17 cellular contexts compared by ENCODE assay signal in genomic region chr10:21468086-21468485, GRCh38. TPM values are rescaled to one million over a fixed set of nuclear protein-coding genes. Genes with fewer than 3 reads are reported as not detected.
DNase-seq lines count a peak whose midpoint lies in the region; ATAC-seq, FAIRE-seq and TF ChIP-seq lines count a peak whose summit lies in the region.
"Had no signal": no experiment of that assay in that cellular context is flagged by ENCODE, and none has a peak within 500 bp of the region (broad histone marks: within the 10 kb centered on the region; RNA-seq: fewer than 3 reads in every experiment).

No MANE protein-coding gene starts in this region.

- RAD21 ChIA-PET in HCT116 (lab: Charles Lee; ENCODE audit: low non-redundant PET in 1 of 2, low total read pairs in 2 of 2, uncharacterized antibody in 2 of 2, unreplicated experiment in 2 of 2) = no interaction called here

- H3K4ac ChIP-seq in H1 (replicated peaks; ENCODE audit: insufficient read length, low read depth, low read length) = no peak overlapping the region

- H3K4me3 ChIP-seq in HCT116 (replicated peaks in 1 of 2; ENCODE audit: low read depth in 1 of 2, low read length in 2 of 2) (no peak overlapping the region), H1 (ENCODE audit: extremely low read depth in 1 of 4, insufficient read depth in 2 of 4, low read depth in 3 of 4, low read length in 4 of 4) (no peak overlapping the region), neural progenitor cell (no peak overlapping the region), right cardiac atrium (ENCODE audit: low read length) (no peak overlapping the region), GM23338 (no peak overlapping the region)
- H3K4me3 ChIP-seq: BLaER1 treated with 17β-estradiol and CSF1 and Interleukin-3, amounts not matched to agents 10 nM and 100 nM; GM12878 had no signal

- TF ChIP-seq RAD21 in HCT116 (IDR thresholded peaks at IDR 0.05; ENCODE audit: low read depth) (no peak), H1 (IDR thresholded peaks at IDR 0.05 in 1 of 2, conservative IDR thresholded peaks at IDR 0.05 in 1 of 2; ENCODE audit: low read depth in 2 of 2, low read length in 2 of 2) (no peak)

- no peak overlapping the region for H2BK5ac ChIP-seq in H1 (ENCODE audit: low read depth, low read length)

- H3K79me1 ChIP-seq in H1 (ENCODE audit: low read depth, low read length) = no peaks in the 10 kb centered on the region

- WGBS in H1 (ENCODE audit: extremely low coverage in 1 of 2, insufficient coverage in 1 of 2, insufficient read length in 1 of 2, insufficient replicate concordance in 2 of 2, low coverage in 1 of 2, low lambda C conversion rate in 2 of 2, missing lambda C conversion rate in 1 of 2), 2 experiments = 90% methylated on average over 3 of the region's 3 CpGs; no CpG with 5 or more reads in 1 of the 2 experiments
- WGBS in right cardiac atrium = 96% methylated on average over 3 of the region's 3 CpGs

- H2AK5ac ChIP-seq in H1 (ENCODE audit: low read depth, low read length) = no peak overlapping the region

- H4K91ac ChIP-seq in H1 (replicated peaks; ENCODE audit: insufficient read length, low read length) = no peak overlapping the region

- no peak for FAIRE-seq in H1 (lab: Jason Lieb, UNC)
- FAIRE-seq: GM12878 had no signal

- H3K27me3 ChIP-seq in HCT116 (ENCODE audit: insufficient read depth, low read length) (no peaks in the 10 kb centered on the region), H1 (replicated peaks in 1 of 4; ENCODE audit: control insufficient read depth in 3 of 4, extremely low read depth in 1 of 4, insufficient read depth in 3 of 4, low read length in 3 of 4) (no peaks in the 10 kb centered on the region), neural progenitor cell (no peaks in the 10 kb centered on the region), right cardiac atrium (ENCODE audit: control insufficient read depth, insufficient read depth) (no peaks in the 10 kb centered on the region), GM23338 (ENCODE audit: insufficient read depth) (no peaks in the 10 kb centered on the region)
- H3K27me3 ChIP-seq: BLaER1 treated with 17β-estradiol and CSF1 and Interleukin-3, amounts not matched to agents 10 nM and 100 nM had no signal

- H3K9ac ChIP-seq in HCT116 (ENCODE audit: low read length) = no peak overlapping the region
- no peak overlapping the region for H3K9ac ChIP-seq in H1 (replicated peaks in 1 of 4; ENCODE audit: extremely low read depth in 1 of 4, low read depth in 3 of 4, low read length in 3 of 4)
- H3K9ac ChIP-seq in neural progenitor cell = no peak overlapping the region
- H3K9ac ChIP-seq: BLaER1 treated with 17β-estradiol and CSF1 and Interleukin-3, amounts not matched to agents 10 nM and 100 nM had no signal

- H2BK12ac ChIP-seq in H1 (ENCODE audit: low read depth, low read length) = no peak overlapping the region

- H3K9me3 ChIP-seq in HCT116 (ENCODE audit: control insufficient read depth in 1 of 2, insufficient read depth in 1 of 2, low read depth in 1 of 2, low read length in 2 of 2) (no peaks in the 10 kb centered on the region), H1 (ENCODE audit: insufficient read depth in 2 of 2, low read depth in 1 of 2, low read length in 1 of 2) (no peaks in the 10 kb centered on the region), neural progenitor cell (ENCODE audit: low read depth) (no peaks in the 10 kb centered on the region), right cardiac atrium (ENCODE audit: control insufficient read depth, low read length) (no peaks in the 10 kb centered on the region)
- H3K9me3 ChIP-seq: BLaER1 treated with 17β-estradiol and CSF1 and Interleukin-3, amounts not matched to agents 10 nM and 100 nM had no signal

- CTCF ChIA-PET in HCT116 (lab: Charles Lee) = no interaction called here
- CTCF ChIA-PET in H1 (lab: Charles Lee; ENCODE audit: partially characterized antibody) = interaction anchor here (1.0 kb wide), 1 partner anchor 94 kb away, joined by 7 read pairs; no protein-coding TSS in a partner anchor

- H3K36me3 ChIP-seq in HCT116 (ENCODE audit: control insufficient read depth in 1 of 2, insufficient read depth in 2 of 2, low read length in 2 of 2) (no peaks in the 10 kb centered on the region), H1 (ENCODE audit: control insufficient read depth in 2 of 4, insufficient read depth in 4 of 4, low read length in 3 of 4) (no peaks in the 10 kb centered on the region), neural progenitor cell (no peaks in the 10 kb centered on the region), GM23338 (ENCODE audit: insufficient read depth) (no peaks in the 10 kb centered on the region)
- H3K36me3 ChIP-seq: BLaER1 treated with 17β-estradiol and CSF1 and Interleukin-3, amounts not matched to agents 10 nM and 100 nM had no signal

- H4K5ac ChIP-seq in H1 (ENCODE audit: insufficient read length, low read depth, low read length) = no peak overlapping the region

- H3K23ac ChIP-seq in H1 (ENCODE audit: insufficient read length) = no peak overlapping the region

- H3K27me3 Mint-ChIP-seq in neural progenitor cell (ENCODE audit: insufficient read depth, low read depth) (peaks cover 9% of the 10 kb centered on the region), type B pancreatic cell (no peaks in the 10 kb centered on the region), GM23338 (ENCODE audit: insufficient read depth, low read depth, poor library complexity) (peaks cover 3% of the 10 kb centered on the region)
- H3K27me3 Mint-ChIP-seq: B cell had no signal

- TF ChIP-seq POLR2A in HCT116 (IDR thresholded peaks at IDR 0.05; ENCODE audit: borderline replicate concordance, extremely low read depth, insufficient read depth, insufficient read length) (no peak), H1 (IDR thresholded peaks at IDR 0.05; ENCODE audit: control extremely low read depth in 1 of 2, low read depth in 2 of 2, low read length in 2 of 2) (no peak)

- H2AFZ ChIP-seq in HCT116 (ENCODE audit: low read depth, low read length, poor library complexity, severe bottlenecking) (no peak overlapping the region), H1 (ENCODE audit: low read length) (no peak overlapping the region), neural progenitor cell (replicated peaks) (no peak overlapping the region), GM23338 (no peak overlapping the region)

- ATAC-seq in HCT116 (0 out of 2 replicates have a peak, but pooled peaks have one; percentile 40), right cardiac atrium (no peak), GM23338 (no peak)
- ATAC-seq: CD8-positive, alpha-beta T cell; GM12878 had no signal

- H3K9me3 Mint-ChIP-seq in neural progenitor cell = peaks cover 2% of the 10 kb centered on the region
- no peaks in the 10 kb centered on the region for H3K9me3 Mint-ChIP-seq in type B pancreatic cell
- H3K9me3 Mint-ChIP-seq in GM23338 = no peaks in the 10 kb centered on the region
- H3K9me3 Mint-ChIP-seq: CD8-positive, alpha-beta T cell; HFFc6 had no signal

- H3K36me3 Mint-ChIP-seq in neural progenitor cell (no peaks in the 10 kb centered on the region), type B pancreatic cell (no peaks in the 10 kb centered on the region), GM23338 (ENCODE audit: low read depth) (no peaks in the 10 kb centered on the region)
- H3K36me3 Mint-ChIP-seq: CD8-positive, alpha-beta T cell had no signal

- no peaks in the 10 kb centered on the region for H3K23me2 ChIP-seq in H1 (ENCODE audit: low read depth, low read length)

- TF ChIP-seq EP300 in H1 (IDR thresholded peaks at IDR 0.05; ENCODE audit: borderline replicate concordance in 1 of 2, low read depth in 2 of 2, low read length in 2 of 2) = no peak

- no peak overlapping the region for H3K27ac ChIP-seq in HCT116 (ENCODE audit: low read depth, low read length)
- no peak overlapping the region for H3K27ac ChIP-seq in H1 (ENCODE audit: low read depth, low read length)
- no peak overlapping the region for H3K27ac ChIP-seq in neural progenitor cell
- no peak overlapping the region for H3K27ac ChIP-seq in right cardiac atrium (ENCODE audit: low read length)
- no peak overlapping the region for H3K27ac ChIP-seq in GM23338 (ENCODE audit: low read depth)
- H3K27ac ChIP-seq: BLaER1 treated with 17β-estradiol and CSF1 and Interleukin-3, amounts not matched to agents 10 nM and 100 nM had no signal

- POLR2A ChIA-PET in HCT116 (lab: Charles Lee) (no interaction called here), H1 (lab: Charles Lee; ENCODE audit: partially characterized antibody) (no interaction called here)

- H3K27ac Mint-ChIP-seq in neural progenitor cell = peak overlapping the region; percentile 78
- no peak overlapping the region for H3K27ac Mint-ChIP-seq in type B pancreatic cell
- no peak overlapping the region for H3K27ac Mint-ChIP-seq in GM23338
- H3K27ac Mint-ChIP-seq: B cell; CD8-positive, alpha-beta T cell; HFFc6 had no signal

- H2BK15ac ChIP-seq in H1 (ENCODE audit: low read length) = 0 out of 2 replicates have a peak overlapping the region, but pooled peaks have one; percentile 46

- DNase-seq in HCT116 (ENCODE audit: low read depth, low spot score) (no peak), H1 (ENCODE audit: low read depth in 1 of 2, low spot score in 2 of 2) (no peak), neural progenitor cell (ENCODE audit: low spot score) (no peak), type B pancreatic cell (ENCODE audit: extremely low spot score, unreplicated experiment) (peak; percentile 32), right cardiac atrium (no peak), NCI-H524 (lab: John Stamatoyannopoulos, UW) (no peak), GM23338 (ENCODE audit: low spot score) (no peak)
- DNase-seq: CD8-positive, alpha-beta T cell; DMS 273 treated with DMSO at 0.1 percent for 48 hours; DMS53; DND-41; EL; HCEC 1CT; HFFc6 had no signal

- H3K9me2 ChIP-seq in HCT116 (ENCODE audit: insufficient read depth) (no peaks in the 10 kb centered on the region), GM23338 (ENCODE audit: insufficient read depth) (no peaks in the 10 kb centered on the region)

- no peak overlapping the region; the same call in 1 of the 2 replicates for H4K8ac ChIP-seq in H1 (ENCODE audit: extremely low read depth, insufficient read depth, low read length)

- no peaks in the 10 kb centered on the region for H3K4me1 ChIP-seq in HCT116 (ENCODE audit: control insufficient read depth in 1 of 2, insufficient read depth in 2 of 2, low read length in 2 of 2)
- H3K4me1 ChIP-seq in H1 (replicated peaks in 1 of 4; ENCODE audit: control insufficient read depth in 3 of 4, insufficient read depth in 4 of 4, low read length in 3 of 4) = peaks cover 0 to 6% (median 1%) of the 10 kb centered on the region in 4 experiments; a peak in 2 of 7 replicates
- H3K4me1 ChIP-seq in neural progenitor cell = peaks cover 2% of the 10 kb centered on the region
- no peaks in the 10 kb centered on the region for H3K4me1 ChIP-seq in right cardiac atrium (ENCODE audit: control insufficient read depth, insufficient read depth, low read length)
- H3K4me1 ChIP-seq in GM23338 (ENCODE audit: insufficient read depth) = no peaks in the 10 kb centered on the region
- H3K4me1 ChIP-seq: BLaER1 treated with 17β-estradiol and CSF1 and Interleukin-3, amounts not matched to agents 10 nM and 100 nM had no signal

- H3K18ac ChIP-seq in H1 (ENCODE audit: extremely low read depth, low read length) = no peak overlapping the region

- H3K4me2 ChIP-seq in HCT116 (ENCODE audit: low read length) (no peak overlapping the region), H1 (ENCODE audit: insufficient read depth in 1 of 2, low read depth in 2 of 2, low read length in 2 of 2) (no peak overlapping the region), neural progenitor cell (no peak overlapping the region), GM23338 (no peak overlapping the region)
- H3K4me2 ChIP-seq: BLaER1 treated with 17β-estradiol and CSF1 and Interleukin-3, amounts not matched to agents 10 nM and 100 nM had no signal

- no peaks in the 10 kb centered on the region for H4K20me1 ChIP-seq in HCT116 (ENCODE audit: insufficient read depth)
- H4K20me1 ChIP-seq in H1 (replicated peaks in 1 of 2; ENCODE audit: control insufficient read depth in 1 of 2, insufficient read depth in 2 of 2, low read length in 2 of 2) = no peaks in the 10 kb centered on the region
- no peaks in the 10 kb centered on the region for H4K20me1 ChIP-seq in neural progenitor cell (ENCODE audit: low read depth)
- H4K20me1 ChIP-seq in GM23338 (replicated peaks; ENCODE audit: insufficient read depth) = no peaks in the 10 kb centered on the region
- H4K20me1 ChIP-seq: BLaER1 treated with 17β-estradiol and CSF1 and Interleukin-3, amounts not matched to agents 10 nM and 100 nM had no signal

- TF ChIP-seq CTCF in HCT116 (IDR thresholded peaks at IDR 0.05 in 2 of 3, conservative IDR thresholded peaks at IDR 0.05 in 1 of 3; ENCODE audit: borderline replicate concordance in 1 of 3, insufficient read depth in 1 of 3, low read depth in 2 of 3, low read length in 2 of 3) = no peak
- TF ChIP-seq CTCF in H1 (IDR thresholded peaks at IDR 0.05; ENCODE audit: control extremely low read depth in 1 of 3, insufficient read depth in 1 of 3, low read depth in 1 of 3, low read length in 3 of 3) = no peak
- no peak for TF ChIP-seq CTCF in neural progenitor cell (IDR thresholded peaks at IDR 0.05)
- no peak for TF ChIP-seq CTCF in type B pancreatic cell (conservative IDR thresholded peaks at IDR 0.05)
- no peak for TF ChIP-seq CTCF in GM23338 (conservative IDR thresholded peaks at IDR 0.05; ENCODE audit: low read depth in 2 of 2)

- H2BK120ac ChIP-seq in H1 (replicated peaks; ENCODE audit: low read depth, low read length) = no peak overlapping the region

- BruUV-seq in HCT116 (replicated peaks; lab: Mats Ljungman, UMichigan) = no TSS peak

- intact Hi-C loops in HCT116 (cut with micrococcal nuclease) = no loop called here
- intact Hi-C loops in right cardiac atrium (cut with DNase I) = no loop called here

- H3F3A ChIP-seq in neural progenitor cell (ENCODE audit: low read depth) = peaks cover 20% of the 10 kb centered on the region
- H3F3A ChIP-seq in GM23338 (replicated peaks; ENCODE audit: low read depth) = no peaks in the 10 kb centered on the region

- H3K56ac ChIP-seq in H1 (replicated peaks; ENCODE audit: insufficient read length, low read depth, low read length) = no peak overlapping the region

- no peaks in the 10 kb centered on the region for H3K79me2 ChIP-seq in HCT116 (ENCODE audit: insufficient read depth, low read length)
- H3K79me2 ChIP-seq in H1 (ENCODE audit: control insufficient read depth in 1 of 2, insufficient read depth in 2 of 2, low read length in 2 of 2) = no peaks in the 10 kb centered on the region
- no peaks in the 10 kb centered on the region for H3K79me2 ChIP-seq in neural progenitor cell (ENCODE audit: low read depth)
- no peaks in the 10 kb centered on the region for H3K79me2 ChIP-seq in GM23338 (replicated peaks; ENCODE audit: insufficient read depth)

- H2BK20ac ChIP-seq in H1 (ENCODE audit: low read length) = no peak overlapping the region

- H3K4me1 Mint-ChIP-seq in neural progenitor cell (peaks cover 5% of the 10 kb centered on the region), type B pancreatic cell (ENCODE audit: unreplicated experiment) (no peaks in the 10 kb centered on the region), GM23338 (peaks cover 2% of the 10 kb centered on the region)
- H3K4me1 Mint-ChIP-seq: B cell had no signal

- H3K14ac ChIP-seq in H1 (ENCODE audit: insufficient read length) = no peak overlapping the region

- H3K4me3 Mint-ChIP-seq in neural progenitor cell (no peak overlapping the region), type B pancreatic cell (no peak overlapping the region), GM23338 (no peak overlapping the region)
- H3K4me3 Mint-ChIP-seq: B cell; CD8-positive, alpha-beta T cell; HFFc6 had no signal

RNA-seq across cellular contexts. Expression of gene SKIDA1, which starts 57.4 kb away (rescaled TPM):
- total RNA-seq in HCT116 (2021; ENCODE audit: unreplicated experiment) (0.34 TPM), neural progenitor cell (ENCODE audit: low replicate concordance) (123 and 127 TPM in 2 replicates), type B pancreatic cell (ENCODE audit: low replicate concordance) (9.6 and 24.3 TPM in 2 replicates), right cardiac atrium (1 to 10 TPM; 2.1 to 6.3 (median 4.6) TPM)
- 0.12 and 0.20 TPM in 2 replicates for polyA plus RNA-seq in HCT116 (2012)
- 8.0 and 8.2 TPM in 2 replicates for total RNA-seq in H1 (2021; fragmentation: NEBNext Ultra II Directional; extraction: Animal tissue kit (Norgen Biotek cat#: 25700))
- polyA plus RNA-seq in H1 (2011; rRNA removed) (1.5 and 2.2 TPM in 2 replicates), right cardiac atrium (0.88 TPM), GM23338 (2016; fragmentation: Nextera tagmentation; extraction: Ambion mirVana) (0.94 and 1.5 TPM in 2 replicates)
- polyA plus RNA-seq in H1 (2011; cell fraction: cytosol; rRNA removed) = 2.5 TPM
- polyA plus RNA-seq in H1 (2011; cell fraction: nucleus; rRNA removed) = 2.5 TPM
- polyA plus RNA-seq in H1 (2012, experiment 1 of 2) = 4.3 to 6.0 TPM (median 4.5 TPM) in 4 replicates
- polyA plus RNA-seq in H1 (2012, experiment 2 of 2) = 1.7 TPM
- 2.1 TPM for polyA plus RNA-seq in H1 (2013, experiment 1 of 2)
- 1.8 TPM for polyA plus RNA-seq in H1 (2013, experiment 2 of 2)
- 3.4 and 4.2 TPM in 2 replicates for polyA minus RNA-seq in H1 (2011; rRNA and poly(A)+ RNA removed)
- polyA minus RNA-seq in H1 (2011; cell fraction: cytosol; rRNA and poly(A)+ RNA removed) = 5.3 TPM
- polyA minus RNA-seq in H1 (2011; cell fraction: nucleus; rRNA and poly(A)+ RNA removed) = 4.9 TPM
- 2.3 and 3.5 TPM in 2 replicates for total RNA-seq in GM23338 (2014; rRNA removed; shearing (Covaris generic))
- total RNA-seq: CD8-positive, alpha-beta T cell had no signal
